In the genomic region with DNA sequence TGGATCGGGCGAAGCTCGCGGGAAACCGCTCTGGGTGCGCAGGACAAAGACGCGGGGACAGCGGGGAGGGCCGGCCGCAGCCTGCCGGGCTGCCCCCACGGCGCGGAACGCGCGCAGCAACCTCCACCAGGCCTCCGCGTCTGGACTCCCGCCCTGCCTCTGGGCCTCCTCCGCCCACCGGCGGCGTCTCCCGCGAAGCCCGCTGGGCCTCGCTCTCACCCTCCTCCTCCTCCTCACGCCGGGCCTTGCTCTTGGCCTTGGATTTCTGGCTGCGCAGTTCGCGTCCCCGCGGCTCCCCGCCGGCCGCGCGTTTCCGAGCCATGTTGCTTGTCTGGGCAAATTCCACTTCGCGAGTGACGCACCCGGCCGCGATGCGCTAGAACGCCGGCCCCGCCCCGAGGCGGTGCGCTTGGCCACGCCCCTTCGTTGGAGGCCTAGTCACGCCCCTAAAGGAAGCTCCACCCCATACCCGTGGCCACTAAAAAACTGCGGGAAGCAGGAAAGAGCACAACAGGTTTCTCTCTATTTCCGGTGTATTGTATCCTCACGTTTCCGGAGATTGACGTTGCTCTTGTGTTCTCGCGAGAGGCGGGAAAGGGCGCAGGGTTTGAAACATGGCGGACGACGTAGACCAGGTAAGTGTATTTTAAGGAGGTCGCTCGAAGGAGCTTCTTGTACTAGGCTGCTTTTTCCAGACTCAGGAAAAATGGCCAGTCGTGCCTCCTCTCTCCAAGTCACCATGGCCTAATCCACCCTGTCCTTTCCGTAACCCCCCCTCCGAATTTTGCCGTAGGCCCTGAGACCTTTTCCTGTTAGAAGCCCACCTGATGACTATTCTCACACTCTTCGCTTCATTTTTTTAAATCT, we compare ENCODE assay signal across 8 cellular contexts. TPM values are rescaled to one million over a fixed set of nuclear protein-coding genes. Genes with fewer than 3 reads are reported as not detected.
A peak's percentile ranks its signal among the peaks of the same experiment; 100 is the strongest.
DNase-seq lines count a peak whose midpoint lies in the region; ATAC-seq and TF ChIP-seq lines count a peak whose summit lies in the region.

Gene LSM3 (plus strand): TSS at position 571 of the 867 bp plus-strand sequence. CDS start 44 bp downstream, at position 615.
Gene XPC (minus strand): TSS at position 355 of the 867 bp plus-strand sequence. CDS start 33 bp downstream, at position 322.

- H3K27ac Mint-ChIP-seq in activated CD4-positive, alpha-beta T cell treated with anti-CD3 and anti-CD28 coated beads, Interleukin-2, amount 10 ng/mL, durations not matched to agents 7 days and 5 days: peak within 1 kb of the TSS; percentile 100

- POLR2A ChIA-PET in activated CD4-positive, alpha-beta T cell treated with anti-CD3 and anti-CD28 coated beads, Interleukin-2, amount 10 ng/mL, durations not matched to agents 7 days and 5 days (lab: Charles Lee): interaction anchor here (0.8 kb wide), 1 partner anchor 53 kb away, joined by 3 read pairs; the partner anchor contains the start of genes CHCHD4 and TMEM43

- peak within 1 kb of the TSS; percentile 93 for H3K4me3 ChIP-seq in BLaER1
- peak within 1 kb of the TSS; percentile 83 for H3K4me3 ChIP-seq in coronary artery

- H3K9me3 Mint-ChIP-seq in activated CD4-positive, alpha-beta T cell treated with anti-CD3 and anti-CD28 coated beads, Interleukin-2, amount 10 ng/mL, durations not matched to agents 7 days and 5 days: no peaks in the 10 kb centered on the region

- H3K27ac ChIP-seq in BLaER1 (peak within 1 kb of the TSS; percentile 92), coronary artery (peak within 1 kb of the TSS; percentile 94), layer of hippocampus (ENCODE audit: low read depth, low read length) (peak within 1 kb of the TSS; percentile 86)

- H3K9ac ChIP-seq in BLaER1: peak within 1 kb of the TSS; percentile 91

- no peaks in the 10 kb centered on the region for H3K27me3 Mint-ChIP-seq in activated CD4-positive, alpha-beta T cell treated with anti-CD3 and anti-CD28 coated beads, Interleukin-2, amount 10 ng/mL, durations not matched to agents 7 days and 5 days

- H3K27me3 ChIP-seq in BLaER1: no peaks in the 10 kb centered on the region
- no peaks in the 10 kb centered on the region for H3K27me3 ChIP-seq in layer of hippocampus (ENCODE audit: control insufficient read depth, insufficient read depth, low read length)

- peaks cover 52% of the 10 kb centered on the region for H4K20me1 ChIP-seq in BLaER1

- peak within 1 kb of the TSS; percentile 97 for H3K4me2 ChIP-seq in BLaER1

- ATAC-seq in GM19328 (IDR thresholded peaks at IDR 0.05; ENCODE audit: unreplicated experiment) (peak; percentile 89), HG03520 (IDR thresholded peaks at IDR 0.05; ENCODE audit: unreplicated experiment) (peak; percentile 83)

- peak within 1 kb of the TSS; percentile 100 for H3K4me3 Mint-ChIP-seq in activated CD4-positive, alpha-beta T cell treated with anti-CD3 and anti-CD28 coated beads, Interleukin-2, amount 10 ng/mL, durations not matched to agents 7 days and 5 days

- DNase-seq in NCI-H69 (lab: John Stamatoyannopoulos, UW): peak; percentile 97
- DNase-seq in activated CD4-positive, alpha-beta T cell treated with anti-CD3 and anti-CD28 coated beads, Interleukin-2, amount 10 ng/mL, durations not matched to agents 7 days and 5 days: peak; percentile 97
- peak; percentile 98 for DNase-seq in coronary artery (ENCODE audit: low spot score)
- DNase-seq in stimulated activated CD4-positive, alpha-beta T cell treated with anti-CD3 and anti-CD28 coated beads, Interleukin-1b, Interleukin-23, amount 100 ng/mL, for 4 hours (ENCODE audit: low read depth in 2 of 2): peak; percentile 96

- H3K9me3 ChIP-seq in BLaER1: no peaks in the 10 kb centered on the region

- peaks cover 74% of the 10 kb centered on the region for H3K4me1 Mint-ChIP-seq in activated CD4-positive, alpha-beta T cell treated with anti-CD3 and anti-CD28 coated beads, Interleukin-2, amount 10 ng/mL, durations not matched to agents 7 days and 5 days

- peaks cover 27% of the 10 kb centered on the region for H3K36me3 Mint-ChIP-seq in activated CD4-positive, alpha-beta T cell treated with anti-CD3 and anti-CD28 coated beads, Interleukin-2, amount 10 ng/mL, durations not matched to agents 7 days and 5 days (ENCODE audit: low read depth)

- H3K4me1 ChIP-seq in BLaER1: peaks cover 67% of the 10 kb centered on the region

- peaks cover 25% of the 10 kb centered on the region for H3K36me3 ChIP-seq in BLaER1

- no peak for TF ChIP-seq CTCF in coronary artery (IDR thresholded peaks at IDR 0.05)

- CTCF ChIA-PET in activated CD4-positive, alpha-beta T cell treated with anti-CD3 and anti-CD28 coated beads, Interleukin-2, amount 10 ng/mL, durations not matched to agents 7 days and 5 days (lab: Charles Lee): interaction anchor here (0.7 to 1.9 kb wide), 14 partner anchors 8 to 1194 kb away, joined by 3 to 7 read pairs (median 3); partner anchors contain the start of genes CCDC174, CHCHD4 and TMEM43

RNA-seq across cellular contexts. Expression of gene LSM3, which starts in this region (rescaled TPM):
- 10 to 100 TPM; 16.1 to 18.6 TPM for total RNA-seq in activated CD4-positive, alpha-beta T cell treated with anti-CD3 and anti-CD28 coated beads, Interleukin-2, amount 10 ng/mL, durations not matched to agents 7 days and 5 days

RNA-seq across cellular contexts. Expression of gene XPC, which starts in this region (rescaled TPM):
- 10 to 100 TPM; 41.1 to 43.0 TPM for total RNA-seq in activated CD4-positive, alpha-beta T cell treated with anti-CD3 and anti-CD28 coated beads, Interleukin-2, amount 10 ng/mL, durations not matched to agents 7 days and 5 days

Comparison
In these comparisons a context has a peak if more than half of its experiments do, and no peak if none do; other contexts are left out.
1. Peak in every context shown above with its lines: DNase-seq, ATAC-seq, H3K4me3 ChIP-seq and H3K27ac ChIP-seq.